ENCODE assay signal across 8 cellular contexts in the genomic region with DNA sequence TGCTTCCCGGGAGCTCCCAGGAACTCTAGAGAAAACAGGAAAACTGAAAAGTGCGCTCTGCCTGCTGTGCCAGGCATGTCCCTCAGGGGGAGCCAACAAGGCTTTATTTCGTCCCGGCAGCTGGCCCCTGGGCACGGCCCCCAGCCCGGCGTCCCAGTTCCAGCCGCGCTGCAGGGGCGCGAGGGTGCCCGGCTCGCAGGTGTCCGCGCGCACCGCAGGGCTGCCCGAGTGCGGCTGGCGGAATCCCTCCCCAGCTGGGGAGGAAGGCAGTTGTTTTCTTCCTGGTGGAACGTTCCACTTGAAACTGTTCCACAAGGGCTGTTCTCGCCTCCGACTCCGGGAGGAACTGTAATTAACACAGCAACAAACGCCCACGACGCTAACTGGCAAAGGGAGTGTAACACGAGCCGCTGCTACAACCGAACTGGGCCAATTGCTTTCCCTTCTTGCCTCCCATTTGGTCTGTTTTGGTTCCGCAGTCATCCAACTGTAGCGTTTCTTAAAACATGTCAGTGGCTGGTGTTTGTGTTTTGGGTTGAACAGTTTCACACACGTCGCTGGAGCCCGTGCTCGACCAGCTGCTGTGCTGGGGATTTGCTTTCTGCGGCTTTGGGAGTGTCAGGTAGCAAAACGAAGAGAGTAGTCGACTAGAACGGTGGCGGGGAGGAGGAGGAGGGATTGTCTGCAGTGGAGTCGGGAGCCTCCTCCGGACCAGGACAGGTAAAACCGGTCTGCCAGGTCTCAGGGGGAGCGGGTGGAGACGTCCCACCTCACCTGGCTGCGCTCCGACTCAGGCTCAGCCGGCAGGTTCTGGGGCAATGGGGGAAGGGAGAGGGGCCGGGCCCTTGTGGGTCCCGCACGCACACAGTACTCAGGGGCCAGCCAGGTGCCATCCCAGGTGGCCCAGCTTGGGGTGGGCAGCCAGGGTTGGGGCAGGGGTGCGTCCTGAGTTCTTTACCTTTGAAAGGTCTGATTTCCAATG.
DNase-seq lines count a peak whose midpoint lies in the region; ATAC-seq, FAIRE-seq and TF ChIP-seq lines count a peak whose summit lies in the region.

No MANE protein-coding gene starts in this region.

- no peak for FAIRE-seq in urothelium cell line (lab: Jason Lieb, UNC)

- no peaks in the 10 kb centered on the region for H3K9me3 Mint-ChIP-seq in activated T-cell treated with anti-CD3 and anti-CD28 coated beads, Interleukin-2, amount 50 U/mL, for 4 hours
- H3K9me3 Mint-ChIP-seq in naive B cell, result no peaks in the 10 kb centered on the region

- DNase-seq in DMS153 (lab: John Stamatoyannopoulos, UW) (peak; percentile 93), NCI-H510A (lab: John Stamatoyannopoulos, UW) (peak; percentile 98), fibroblast of pulmonary artery (ENCODE audit: low read depth) (peak; percentile 74), naive B cell (peak; percentile 63), urothelium cell line (ENCODE audit: low spot score) (peak; percentile 95)
- DNase-seq in activated T-cell treated with anti-CD3 and anti-CD28 coated beads, Interleukin-2, amount 50 U/mL, for 4 hours, result no peak

- H3K27ac Mint-ChIP-seq in naive B cell, result peak overlapping the region; percentile 83 to 97 (median 88)

- peaks cover 37% of the 10 kb centered on the region for H3K27me3 Mint-ChIP-seq in activated T-cell treated with anti-CD3 and anti-CD28 coated beads, Interleukin-2, amount 50 U/mL, for 4 hours (ENCODE audit: low read depth)
- H3K27me3 Mint-ChIP-seq in naive B cell, result peaks cover 0 to 6% (median 0%) of the 10 kb centered on the region in 3 donors

- TF ChIP-seq CTCF in fibroblast of pulmonary artery (IDR thresholded peaks at IDR 0.05; ENCODE audit: low read length, missing control alignments), result peak; percentile 62

- H3K4me1 Mint-ChIP-seq in activated T-cell treated with anti-CD3 and anti-CD28 coated beads, Interleukin-2, amount 50 U/mL, for 4 hours (ENCODE audit: low read depth), result peaks cover 12% of the 10 kb centered on the region
- H3K4me1 Mint-ChIP-seq in naive B cell, result peaks cover 19 to 25% (median 22%) of the 10 kb centered on the region in 3 donors

- peak; percentile 77 for ATAC-seq in GM19452 (IDR thresholded peaks at IDR 0.05; ENCODE audit: unreplicated experiment)
- ATAC-seq in HG03460 (IDR thresholded peaks at IDR 0.05; ENCODE audit: unreplicated experiment), result peak; percentile 78
- peak; percentile 67 to 73 for ATAC-seq in activated T-cell treated with anti-CD3 and anti-CD28 coated beads, Interleukin-2, amount 50 U/mL, for 4 hours
- peak; percentile 77 to 78 for ATAC-seq in naive B cell (ENCODE audit: low read depth in 2 of 2)

- no peaks in the 10 kb centered on the region for H3K36me3 Mint-ChIP-seq in activated T-cell treated with anti-CD3 and anti-CD28 coated beads, Interleukin-2, amount 50 U/mL, for 4 hours (ENCODE audit: insufficient read depth)
- H3K36me3 Mint-ChIP-seq in naive B cell, result no peaks in the 10 kb centered on the region

- peak overlapping the region; percentile 62 for H3K4me3 ChIP-seq in fibroblast of pulmonary artery (replicated peaks; ENCODE audit: low read depth, low read length)

- H3K4me3 Mint-ChIP-seq in activated T-cell treated with anti-CD3 and anti-CD28 coated beads, Interleukin-2, amount 50 U/mL, for 4 hours, result peak overlapping the region; percentile 86
- H3K4me3 Mint-ChIP-seq in naive B cell, result peak overlapping the region; percentile 82 to 98 (median 96)
